Comparison of ENCODE assay signal across 16 cellular contexts in genomic region chr3:150158974-150159625, GRCh38.
DNase-seq lines count a peak whose midpoint lies in the region; TF ChIP-seq lines count a peak whose summit lies in the region.
"Had no signal": no experiment of that assay in that cellular context is flagged by ENCODE, and none has a peak within 500 bp of the region (broad histone marks: within the 10 kb centered on the region; RNA-seq: fewer than 3 reads in every experiment).

No MANE protein-coding gene starts in this region.

- POLR2A ChIA-PET in CD8-positive, alpha-beta memory T cell (lab: Charles Lee): no interaction called here
- POLR2A ChIA-PET in Caco-2 (lab: Charles Lee): no interaction called here

- H2BK5ac ChIP-seq in mesendoderm (ENCODE audit: low read length): no peak overlapping the region

- peaks cover 2 to 37% (median 14%) of the 10 kb centered on the region in 5 experiments for H3K9me3 Mint-ChIP-seq in brain
- H3K9me3 Mint-ChIP-seq in nephron progenitor cell: peaks cover 17% of the 10 kb centered on the region
- peaks cover 0 to 8% (median 2%) of the 10 kb centered on the region in 5 donors for H3K9me3 Mint-ChIP-seq in CD8-positive, alpha-beta memory T cell
- no peaks in the 10 kb centered on the region for H3K9me3 Mint-ChIP-seq in Caco-2 (ENCODE audit: unreplicated experiment)

- no peak overlapping the region for H3K27ac ChIP-seq in CD8-positive, alpha-beta memory T cell (ENCODE audit: low read depth, low read length)
- no peak overlapping the region for H3K27ac ChIP-seq in mesendoderm (ENCODE audit: low read depth, low read length)
- H3K27ac ChIP-seq: gastrocnemius medialis, SJSA1 had no signal

- H3K4me2 ChIP-seq in mesendoderm (ENCODE audit: low read length): no peak overlapping the region

- no peak for TF ChIP-seq CTCF in brain (conservative IDR thresholded peaks at IDR 0.05)
- TF ChIP-seq CTCF in nephron progenitor cell (IDR thresholded peaks at IDR 0.05): no peak
- no peak for TF ChIP-seq CTCF in Caco-2 (IDR thresholded peaks at IDR 0.05; ENCODE audit: insufficient read depth in 1 of 2, low read depth in 1 of 2, low read length in 1 of 2, severe bottlenecking in 1 of 2, unreplicated experiment in 1 of 2)
- no peak for TF ChIP-seq CTCF in GM13976 (IDR thresholded peaks at IDR 0.05; ENCODE audit: borderline replicate concordance, control extremely low read depth, extremely low read depth, insufficient read depth, missing control alignments)

- peaks cover 4% of the 10 kb centered on the region for H3K36me3 Mint-ChIP-seq in brain
- H3K36me3 Mint-ChIP-seq in nephron progenitor cell (ENCODE audit: low read depth): no peaks in the 10 kb centered on the region
- H3K36me3 Mint-ChIP-seq in CD8-positive, alpha-beta memory T cell: no peaks in the 10 kb centered on the region
- H3K36me3 Mint-ChIP-seq in Caco-2 (ENCODE audit: insufficient read depth, unreplicated experiment): no peaks in the 10 kb centered on the region
- H3K36me3 Mint-ChIP-seq: memory B cell had no signal

- H3K4ac ChIP-seq in mesendoderm (ENCODE audit: low read depth, low read length): no peak overlapping the region

- H3K18ac ChIP-seq in mesendoderm (ENCODE audit: low read length): no peak overlapping the region

- H3K27me3 Mint-ChIP-seq in brain (peaks cover 7% of the 10 kb centered on the region), nephron progenitor cell (ENCODE audit: low read depth, poor library complexity) (no peaks in the 10 kb centered on the region), Caco-2 (ENCODE audit: insufficient read depth, unreplicated experiment) (peaks cover 6% of the 10 kb centered on the region)
- H3K27me3 Mint-ChIP-seq in CD8-positive, alpha-beta memory T cell: peaks cover 10 to 30% of the 10 kb centered on the region in 2 donors

- H3K4me1 Mint-ChIP-seq in brain (peaks cover 16% of the 10 kb centered on the region), nephron progenitor cell (no peaks in the 10 kb centered on the region), Caco-2 (ENCODE audit: low read depth, unreplicated experiment) (no peaks in the 10 kb centered on the region)
- H3K4me1 Mint-ChIP-seq in CD8-positive, alpha-beta memory T cell: no peaks in the 10 kb centered on the region
- H3K4me1 Mint-ChIP-seq: memory B cell had no signal

- DNase-seq in D341Med (ENCODE audit: low spot score) (peak; percentile 65), NCI-H1092 treated with DMSO at 0.1 percent for 48 hours (lab: John Stamatoyannopoulos, UW) (peak; percentile 15), nephron progenitor cell (no peak), Caco-2 (no peak), GM13976 (ENCODE audit: low spot score) (no peak), mesendoderm (no peak)
- no peak for DNase-seq in CD8-positive, alpha-beta memory T cell
- DNase-seq: activated CD4-positive, alpha-beta T cell treated with anti-CD3 and anti-CD28 coated beads, Interleukin-2, amount 50 U/mL, for 4 hours; AML-193; gastrocnemius medialis; NCI-H1930; nucleus accumbens; stimulated activated naive CD8-positive, alpha-beta T cell treated with anti-CD3 and anti-CD28 coated beads, Interleukin-15, Interleukin-2, amounts not matched to agents 100 U/mL and 50 U/mL, for 24 hours had no signal

- H3K79me1 ChIP-seq in mesendoderm (ENCODE audit: low read length): no peaks in the 10 kb centered on the region

- H2BK120ac ChIP-seq in mesendoderm (ENCODE audit: low read depth, low read length): no peak overlapping the region

- CTCF ChIA-PET in CD8-positive, alpha-beta memory T cell (lab: Charles Lee): no interaction called here
- CTCF ChIA-PET in Caco-2 (lab: Charles Lee): interaction anchor here (0.6 kb wide), 1 partner anchor 12 kb away, joined by 3 read pairs; no protein-coding TSS in a partner anchor

- H3K27me3 ChIP-seq in CD8-positive, alpha-beta memory T cell (ENCODE audit: insufficient read depth, low read length, poor library complexity, severe bottlenecking): no peaks in the 10 kb centered on the region
- no peaks in the 10 kb centered on the region for H3K27me3 ChIP-seq in Caco-2 (replicated peaks; ENCODE audit: control insufficient read depth, insufficient read depth, low read length)
- H3K27me3 ChIP-seq in mesendoderm (ENCODE audit: insufficient read depth, low read length, poor library complexity): no peaks in the 10 kb centered on the region
- H3K27me3 ChIP-seq: gastrocnemius medialis, SJSA1 had no signal

- H2AK5ac ChIP-seq in mesendoderm (ENCODE audit: low read length): no peak overlapping the region

- H4K5ac ChIP-seq in mesendoderm (ENCODE audit: low read length): no peak overlapping the region

- no TSS peak for BruUV-seq in Caco-2 (replicated peaks; lab: Mats Ljungman, UMichigan)

- H3K4me3 ChIP-seq in CD8-positive, alpha-beta memory T cell (ENCODE audit: low read length): no peak overlapping the region
- H3K4me3 ChIP-seq in Caco-2 (ENCODE audit: low read depth, low read length) (no peak overlapping the region), mesendoderm (ENCODE audit: low read length) (no peak overlapping the region)
- H3K4me3 ChIP-seq: gastrocnemius medialis, SJSA1 had no signal

- no peaks in the 10 kb centered on the region for H3K36me3 ChIP-seq in CD8-positive, alpha-beta memory T cell (ENCODE audit: insufficient read depth, low read length)
- H3K36me3 ChIP-seq in Caco-2 (ENCODE audit: control insufficient read depth, insufficient read depth, low read length) (no peaks in the 10 kb centered on the region), mesendoderm (ENCODE audit: control insufficient read depth, insufficient read depth, low read length) (no peaks in the 10 kb centered on the region)
- H3K36me3 ChIP-seq: gastrocnemius medialis, SJSA1 had no signal

- no peak overlapping the region for H3K23ac ChIP-seq in mesendoderm (ENCODE audit: low read length)

- H3K56ac ChIP-seq in mesendoderm (ENCODE audit: low read length): no peak overlapping the region

- H3K4me1 ChIP-seq in CD8-positive, alpha-beta memory T cell (ENCODE audit: insufficient read depth, low read length): no peaks in the 10 kb centered on the region
- H3K4me1 ChIP-seq in Caco-2 (no peaks in the 10 kb centered on the region), mesendoderm (ENCODE audit: control insufficient read depth, low read depth, low read length) (no peaks in the 10 kb centered on the region)
- H3K4me1 ChIP-seq: gastrocnemius medialis, SJSA1 had no signal

- no peaks in the 10 kb centered on the region for H3K79me2 ChIP-seq in mesendoderm (ENCODE audit: control insufficient read depth, insufficient read depth, low read length)

- H3K4me3 Mint-ChIP-seq in brain (no peak overlapping the region), nephron progenitor cell (no peak overlapping the region), Caco-2 (ENCODE audit: unreplicated experiment) (no peak overlapping the region)
- no peak overlapping the region for H3K4me3 Mint-ChIP-seq in CD8-positive, alpha-beta memory T cell
- H3K4me3 Mint-ChIP-seq: memory B cell had no signal

- no peak overlapping the region for H3K9ac ChIP-seq in mesendoderm (ENCODE audit: low read length)

- intact Hi-C loops in Caco-2 (cut with micrococcal nuclease; ENCODE audit: unreplicated experiment): no loop called here

- no peak overlapping the region for H4K8ac ChIP-seq in mesendoderm (ENCODE audit: low read depth, low read length)

- H3K27ac Mint-ChIP-seq in brain (peak overlapping the region in 4 of 5 experiments; percentile 9 to 57 (median 19)), nephron progenitor cell (peak overlapping the region; percentile 63), Caco-2 (ENCODE audit: unreplicated experiment) (no peak overlapping the region)
- H3K27ac Mint-ChIP-seq in CD8-positive, alpha-beta memory T cell: peak overlapping the region in 1 of 8 donors; percentile 31
- H3K27ac Mint-ChIP-seq: memory B cell had no signal

- H3K9me3 ChIP-seq in CD8-positive, alpha-beta memory T cell (ENCODE audit: low read length): no peaks in the 10 kb centered on the region
- H3K9me3 ChIP-seq in Caco-2: no peaks in the 10 kb centered on the region
- H3K9me3 ChIP-seq: gastrocnemius medialis, SJSA1 had no signal

- in situ Hi-C loops in GM13976 (cut with MboI; ENCODE audit: low sequenced_read_pairs, unreplicated experiment): no loop called here

- WGBS in mesendoderm (ENCODE audit: extremely low coverage, insufficient coverage, low lambda C conversion rate): no CpG with 5 or more reads among the region's 2 CpGs

- no peak overlapping the region for H2BK15ac ChIP-seq in mesendoderm (replicated peaks; ENCODE audit: low read depth)

Comparison
In these comparisons a context has a peak if more than half of its experiments do, and no peak if none do; other contexts are left out.
1. DNase-seq: peak in D341Med (single experiment) and NCI-H1092 treated with DMSO at 0.1 percent for 48 hours (single experiment); none in nephron progenitor cell (single experiment), CD8-positive, alpha-beta memory T cell (0 of 5), Caco-2 (0 of 2), GM13976 (single experiment) and mesendoderm (single experiment).